ENCODE assay signal across 8 cellular contexts in the genomic region with DNA sequence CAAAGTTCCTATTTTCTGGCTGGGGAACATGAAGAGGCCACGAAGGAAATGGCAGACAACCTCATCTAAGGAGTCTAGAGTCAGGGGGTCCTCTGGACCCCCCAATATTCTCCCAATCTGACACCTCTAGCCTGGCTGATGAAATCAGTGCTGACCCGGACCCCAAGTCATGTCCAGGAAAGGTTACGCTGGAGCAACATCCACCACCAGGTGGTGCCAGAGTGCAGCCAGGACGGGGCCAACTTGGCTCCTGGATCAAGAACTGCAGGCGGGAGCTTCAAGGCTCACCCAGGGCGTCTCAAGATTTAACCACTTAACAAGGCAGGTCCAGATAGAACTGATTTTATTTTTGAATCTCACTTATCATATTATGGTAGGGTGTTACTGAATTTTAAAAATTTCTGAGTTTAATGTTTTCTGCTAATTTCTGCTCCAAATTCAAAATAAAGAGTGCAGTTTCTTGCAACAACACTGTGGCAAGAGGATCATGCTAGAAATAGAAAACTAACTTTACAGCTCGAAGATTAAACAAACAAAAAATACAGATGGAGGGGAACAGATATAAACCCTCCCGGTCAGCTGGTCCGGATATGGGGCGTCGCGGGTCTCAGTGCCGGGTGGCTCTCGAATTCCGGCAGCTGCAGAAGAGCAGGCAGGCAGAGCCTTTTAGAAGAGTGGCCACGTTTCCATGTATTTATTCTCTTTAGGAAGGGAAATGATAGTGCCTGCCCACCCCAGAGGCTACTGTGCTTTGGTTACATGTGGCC.
DNase-seq lines count a peak whose midpoint lies in the region; ATAC-seq and TF ChIP-seq lines count a peak whose summit lies in the region.

No MANE protein-coding gene starts in this region.

- no peaks in the 10 kb centered on the region for H3K9me3 ChIP-seq in CD8-positive, alpha-beta T cell (ENCODE audit: low read length)
- no peaks in the 10 kb centered on the region for H3K9me3 ChIP-seq in right lobe of liver

- peaks cover 31% of the 10 kb centered on the region for H3K36me3 Mint-ChIP-seq in CD8-positive, alpha-beta T cell
- H3K36me3 Mint-ChIP-seq in activated CD4-positive, alpha-beta T cell treated with anti-CD3 and anti-CD28 coated beads, Interleukin-2, amount 10 ng/mL, durations not matched to agents 24 days and 14 days (ENCODE audit: low read depth): peaks cover 23% of the 10 kb centered on the region

- H3K27me3 ChIP-seq in CD8-positive, alpha-beta T cell (ENCODE audit: insufficient read depth, low read length): no peaks in the 10 kb centered on the region
- H3K27me3 ChIP-seq in right lobe of liver: no peaks in the 10 kb centered on the region

- WGBS in right lobe of liver (ENCODE audit: insufficient coverage, low coverage, low lambda C conversion rate, missing lambda C conversion rate): 48% methylated on average over 15 of the region's 16 CpGs

- intact Hi-C loops in CD8-positive, alpha-beta T cell (cut with DNase I, micrococcal nuclease): loop anchor here (1.0 to 5.0 kb wide), 8 partner anchors 33 to 611 kb away; a partner anchor contains a TSS
- intact Hi-C loops in activated CD4-positive, alpha-beta T cell treated with anti-CD3 and anti-CD28 coated beads, Interleukin-2, amount 10 ng/mL, durations not matched to agents 24 days and 14 days (cut with micrococcal nuclease): loop anchor here (1.0 to 10.0 kb wide), 4 partner anchors 51 to 183 kb away; no protein-coding TSS in a partner anchor
- intact Hi-C loops in right lobe of liver (cut with DNase I): loop anchor here (5.0 kb wide), 2 partner anchors 178 to 183 kb away; no protein-coding TSS in a partner anchor

- peaks cover 9% of the 10 kb centered on the region for H3K4me1 Mint-ChIP-seq in CD8-positive, alpha-beta T cell (ENCODE audit: low read depth)
- H3K4me1 Mint-ChIP-seq in activated CD4-positive, alpha-beta T cell treated with anti-CD3 and anti-CD28 coated beads, Interleukin-2, amount 10 ng/mL, durations not matched to agents 24 days and 14 days: peaks cover 13% of the 10 kb centered on the region

- peak; percentile 65 for ATAC-seq in CD8-positive, alpha-beta T cell
- ATAC-seq in GM21723 (IDR thresholded peaks at IDR 0.05; ENCODE audit: unreplicated experiment) (peak; percentile 52), right lobe of liver (peak; percentile 69 to 82 (median 74)), GM18511 (IDR thresholded peaks at IDR 0.05; ENCODE audit: unreplicated experiment) (no peak)

- peaks cover 11% of the 10 kb centered on the region for H3K36me3 ChIP-seq in CD8-positive, alpha-beta T cell (ENCODE audit: insufficient read depth, low read length)
- H3K36me3 ChIP-seq in right lobe of liver: no peaks in the 10 kb centered on the region

- no peaks in the 10 kb centered on the region for H3K9me3 Mint-ChIP-seq in CD8-positive, alpha-beta T cell
- H3K9me3 Mint-ChIP-seq in activated CD4-positive, alpha-beta T cell treated with anti-CD3 and anti-CD28 coated beads, Interleukin-2, amount 10 ng/mL, durations not matched to agents 24 days and 14 days: no peaks in the 10 kb centered on the region

- POLR2A ChIA-PET in CD8-positive, alpha-beta T cell (lab: Charles Lee): interaction anchor here (0.6 kb wide), 1 partner anchor 514 kb away, joined by 3 read pairs; no protein-coding TSS in a partner anchor

- no peaks in the 10 kb centered on the region for H3K27me3 Mint-ChIP-seq in CD8-positive, alpha-beta T cell (ENCODE audit: low read depth)
- no peaks in the 10 kb centered on the region for H3K27me3 Mint-ChIP-seq in activated CD4-positive, alpha-beta T cell treated with anti-CD3 and anti-CD28 coated beads, Interleukin-2, amount 10 ng/mL, durations not matched to agents 24 days and 14 days

- no peaks in the 10 kb centered on the region for H3K4me1 ChIP-seq in CD8-positive, alpha-beta T cell (ENCODE audit: insufficient read depth, low read length)
- H3K4me1 ChIP-seq in right lobe of liver: peaks cover 0 to 12% (median 4%) of the 10 kb centered on the region in 4 donors

- TF ChIP-seq POLR2A in right lobe of liver (IDR thresholded peaks at IDR 0.05): no peak

- no peak overlapping the region for H3K4me3 Mint-ChIP-seq in CD8-positive, alpha-beta T cell
- no peak overlapping the region for H3K4me3 Mint-ChIP-seq in activated CD4-positive, alpha-beta T cell treated with anti-CD3 and anti-CD28 coated beads, Interleukin-2, amount 10 ng/mL, durations not matched to agents 24 days and 14 days

- no peak overlapping the region for H3K27ac ChIP-seq in CD8-positive, alpha-beta T cell (ENCODE audit: low read depth, low read length)
- peak overlapping the region in 1 of 2 donors; percentile 93 for H3K27ac ChIP-seq in coronary artery
- no peak overlapping the region for H3K27ac ChIP-seq in right lobe of liver

- H3K4me3 ChIP-seq in CD8-positive, alpha-beta T cell (ENCODE audit: low read depth, low read length): no peak overlapping the region
- no peak overlapping the region for H3K4me3 ChIP-seq in coronary artery
- no peak overlapping the region for H3K4me3 ChIP-seq in right lobe of liver

- no peak overlapping the region for H3K27ac Mint-ChIP-seq in CD8-positive, alpha-beta T cell
- H3K27ac Mint-ChIP-seq in activated CD4-positive, alpha-beta T cell treated with anti-CD3 and anti-CD28 coated beads, Interleukin-2, amount 10 ng/mL, durations not matched to agents 24 days and 14 days: no peak overlapping the region

- peak; percentile 93 for TF ChIP-seq CTCF in CD8-positive, alpha-beta T cell (IDR thresholded peaks at IDR 0.05)
- TF ChIP-seq CTCF in coronary artery (IDR thresholded peaks at IDR 0.05): peak; percentile 93
- peak; percentile 87 to 90 (median 88) for TF ChIP-seq CTCF in right lobe of liver (IDR thresholded peaks at IDR 0.05)

- DNase-seq in CD8-positive, alpha-beta T cell: peak; percentile 62 to 87 (median 80)
- DNase-seq in NCI-H2107 treated with DMSO at 0.1 percent for 48 hours (lab: John Stamatoyannopoulos, UW; ENCODE audit: unreplicated experiment) (peak; percentile 11), coronary artery (ENCODE audit: low spot score) (peak; percentile 89), right lobe of liver (peak; percentile 77 to 82 (median 79))
- DNase-seq in activated CD4-positive, alpha-beta T cell treated with anti-CD3 and anti-CD28 coated beads, Interleukin-2, amount 10 ng/mL, durations not matched to agents 24 days and 14 days: peak; percentile 94
- peak; percentile 56 to 84 (median 56) for DNase-seq in stimulated activated CD4-positive, alpha-beta T cell treated with anti-CD3 and anti-CD28 coated beads, TNF-alpha, amount 100 ng/mL, for 1 hour (ENCODE audit: low read depth in 3 of 3, low spot score in 1 of 3)

- CTCF ChIA-PET in CD8-positive, alpha-beta T cell (lab: Charles Lee): interaction anchor here (0.7 to 13.2 kb wide), 22 partner anchors 9 to 191 kb away, joined by 3 to 210 read pairs (median 5); no protein-coding TSS in a partner anchor

Comparison
In these comparisons a context has a peak if more than half of its experiments do, and no peak if none do; other contexts are left out.
1. DNase-seq: peak in every context shown above with its lines; median percentile 94 in activated CD4-positive, alpha-beta T cell treated with anti-CD3 and anti-CD28 coated beads, Interleukin-2, amount 10 ng/mL, durations not matched to agents 24 days and 14 days; 89 in coronary artery; 80 in CD8-positive, alpha-beta T cell; 79 in right lobe of liver; 56 in stimulated activated CD4-positive, alpha-beta T cell treated with anti-CD3 and anti-CD28 coated beads, TNF-alpha, amount 100 ng/mL, for 1 hour; 11 in NCI-H2107 treated with DMSO at 0.1 percent for 48 hours.